In genomic region chrX:85112270-85112669, GRCh38 we compare ENCODE assay signal across 25 cellular contexts.
"Had no signal": no experiment of that assay in that cellular context is flagged by ENCODE, and none has a peak within 500 bp of the region (broad histone marks: within the 10 kb centered on the region; RNA-seq: fewer than 3 reads in every experiment).

No MANE protein-coding gene starts in this region.

- H3K36me3 ChIP-seq: adrenal gland, cardiac muscle cell, gastroesophageal sphincter, lower lobe of right lung, neural progenitor cell, spleen had no signal

- H3K9me3 ChIP-seq: adrenal gland, gastroesophageal sphincter, lower lobe of right lung, spleen, testis had no signal

- H3K27ac ChIP-seq: adrenal gland, cardiac muscle cell, gastroesophageal sphincter, lower lobe of right lung, neural progenitor cell, spleen, testis had no signal

- H3K4me1 ChIP-seq: adrenal gland, gastroesophageal sphincter, lower lobe of right lung, neural progenitor cell, spleen, testis had no signal

- DNase-seq: activated CD4-positive, alpha-beta T cell treated with anti-CD3 and anti-CD28 coated beads for 36 hours; activated CD4-positive, CD25-positive, alpha-beta regulatory T cell; activated effector memory CD4-positive, alpha-beta T cell treated with anti-CD3 and anti-CD28 coated beads, Interleukin-2, amount 50 U/mL, for 16 hours; activated naive CD4-positive, alpha-beta T cell treated with anti-CD3 and anti-CD28 coated beads for 36 hours; activated naive CD8-positive, alpha-beta T cell treated with anti-CD3 and anti-CD28 coated beads for 36 hours; adrenal gland; aorta; cerebellar nuclear complex; hypothalamus; immature natural killer cell; kidney; lower lobe of right lung; mesenchymal stem cell; natural killer cell; right cardiac atrium; spleen; stimulated activated naive CD4-positive, alpha-beta T cell treated with Interleukin-2 at 50 U/mL for 16 hours; testis; trophoblast cell had no signal

- FAIRE-seq: endothelial cell of umbilical vein, kidney, urothelium cell line had no signal

- H3K27me3 ChIP-seq: cardiac muscle cell, gastroesophageal sphincter, neural progenitor cell, testis had no signal

- H2AFZ ChIP-seq: neural progenitor cell had no signal

- H3K9ac ChIP-seq: neural progenitor cell had no signal

- H3K4me2 ChIP-seq: neural progenitor cell had no signal

- ATAC-seq: activated CD4-positive, alpha-beta T cell treated with anti-CD3 and anti-CD28 coated beads for 36 hours; gastroesophageal sphincter; left lobe of liver; lower lobe of right lung; natural killer cell; right cardiac atrium had no signal

- H3K4me3 ChIP-seq: adrenal gland, cardiac muscle cell, gastroesophageal sphincter, lower lobe of right lung, neural progenitor cell, spleen, testis had no signal
